24 cellular contexts compared by ENCODE assay signal in genomic region chr9:101417977-101418376, GRCh38. TPM values are rescaled to one million over a fixed set of nuclear protein-coding genes. Genes with fewer than 3 reads are reported as not detected.
DNase-seq lines count a peak whose midpoint lies in the region; ATAC-seq, FAIRE-seq and TF ChIP-seq lines count a peak whose summit lies in the region.
"Had no signal": no experiment of that assay in that cellular context is flagged by ENCODE, and none has a peak within 500 bp of the region (broad histone marks: within the 10 kb centered on the region; RNA-seq: fewer than 3 reads in every experiment).

No MANE protein-coding gene starts in this region.

- no peaks in the 10 kb centered on the region for H3K27me3 ChIP-seq in BLaER1 treated with 17β-estradiol and CSF1 and Interleukin-3, amounts not matched to agents 10 nM and 100 nM
- no peaks in the 10 kb centered on the region for H3K27me3 ChIP-seq in body of pancreas
- H3K27me3 ChIP-seq in HepG2 (ENCODE audit: control insufficient read depth in 1 of 2, insufficient read depth in 2 of 2, low read length in 2 of 2), result no peaks in the 10 kb centered on the region
- H3K27me3 ChIP-seq: BE2C had no signal

- no peaks in the 10 kb centered on the region for H3K4me1 Mint-ChIP-seq in immature natural killer cell
- H3K4me1 Mint-ChIP-seq: CD4-positive, CD25-positive, alpha-beta regulatory T cell had no signal

- H3K9ac ChIP-seq in BLaER1 treated with 17β-estradiol and CSF1 and Interleukin-3, amounts not matched to agents 10 nM and 100 nM, result no peak overlapping the region
- H3K9ac ChIP-seq in HepG2 (ENCODE audit: insufficient read depth, low read depth, low read length), result no peak overlapping the region
- H3K9ac ChIP-seq: GM23248 had no signal

- no peak for FAIRE-seq in HepG2 (lab: Jason Lieb, UNC)
- FAIRE-seq: A549, G401.6, GM12892, H1 had no signal

- BruUV-seq in HepG2 (replicated peaks; lab: Mats Ljungman, UMichigan), result no TSS peak

- H3K27me3 Mint-ChIP-seq in immature natural killer cell (ENCODE audit: low read depth in 3 of 3), result peaks cover 2 to 7% (median 5%) of the 10 kb centered on the region in 3 donors
- H3K27me3 Mint-ChIP-seq: CD4-positive, CD25-positive, alpha-beta regulatory T cell had no signal

- intact Hi-C loops in body of pancreas (cut with DNase I), result no loop called here
- intact Hi-C loops in HepG2 (cut with micrococcal nuclease; ENCODE audit: unreplicated experiment), result no loop called here

- TF ChIP-seq EP300 in HepG2 (IDR thresholded peaks at IDR 0.05; ENCODE audit: low read depth in 2 of 2, low read length in 2 of 2) (no peak), HepG2 (CRISPR knock-in tag; IDR thresholded peaks at IDR 0.05; ENCODE audit: borderline replicate concordance) (no peak)

- peak overlapping the region; percentile 0 to 61 (median 46); a peak in 18 of 22 replicates for H3K4me2 ChIP-seq in BLaER1 treated with 17β-estradiol and CSF1 and Interleukin-3, amounts not matched to agents 10 nM and 100 nM
- no peak overlapping the region for H3K4me2 ChIP-seq in HepG2 (ENCODE audit: low read depth, low read length)
- H3K4me2 ChIP-seq: A549 had no signal

- TF ChIP-seq POLR2A in body of pancreas (IDR thresholded peaks at IDR 0.05), result no peak
- no peak for TF ChIP-seq POLR2A in HepG2 (IDR thresholded peaks at IDR 0.05; ENCODE audit: insufficient read depth in 1 of 2, low read depth in 2 of 2, low read length in 2 of 2)

- H3K4me3 ChIP-seq in BLaER1 treated with 17β-estradiol and CSF1 and Interleukin-3, amounts not matched to agents 10 nM and 100 nM, result no peak overlapping the region
- H3K4me3 ChIP-seq in body of pancreas (no peak overlapping the region), HepG2 (replicated peaks in 1 of 3; ENCODE audit: insufficient read depth in 1 of 3, low read depth in 2 of 3, low read length in 3 of 3) (no peak overlapping the region)
- H3K4me3 ChIP-seq: A549, GM23248 had no signal

- in situ Hi-C loops in HepG2 (cut with HindIII; ENCODE audit: extremely low pct_ligation_motif_present, low pct_unique_long_range_greater_than_20kb), result no loop called here

- no peaks in the 10 kb centered on the region for H4K20me1 ChIP-seq in BLaER1 treated with 17β-estradiol and CSF1 and Interleukin-3, amounts not matched to agents 10 nM and 100 nM
- no peaks in the 10 kb centered on the region for H4K20me1 ChIP-seq in HepG2 (ENCODE audit: insufficient read depth, low read length)

- no peak overlapping the region for H3K27ac Mint-ChIP-seq in immature natural killer cell
- H3K27ac Mint-ChIP-seq: CD8-positive, alpha-beta T cell; H9 had no signal

- peaks cover 5% of the 10 kb centered on the region for H3K79me2 ChIP-seq in HepG2 (ENCODE audit: insufficient read depth, low read length)

- CTCF ChIA-PET in HepG2 (lab: Yijun Ruan, JAX; ENCODE audit: low intra/inter-chr PET ratio, low total read pairs), result no interaction called here

- TF ChIP-seq RAD21 in HepG2 (CRISPR knock-in tag; IDR thresholded peaks at IDR 0.05), result no peak

- peaks cover 24 to 68% (median 61%) of the 10 kb centered on the region in 6 donors for H3K9me3 Mint-ChIP-seq in immature natural killer cell

- H3K4me1 ChIP-seq in BLaER1 treated with 17β-estradiol and CSF1 and Interleukin-3, amounts not matched to agents 10 nM and 100 nM, result peaks cover 15 to 23% (median 17%) of the 10 kb centered on the region in 10 experiments
- H3K4me1 ChIP-seq in body of pancreas (peaks cover 56% of the 10 kb centered on the region), HepG2 (ENCODE audit: insufficient read depth, low read length) (peaks cover 66% of the 10 kb centered on the region)
- H3K4me1 ChIP-seq: A549, BE2C had no signal

- H3K9me3 ChIP-seq in BLaER1 treated with 17β-estradiol and CSF1 and Interleukin-3, amounts not matched to agents 10 nM and 100 nM (replicated peaks in 1 of 11), result peaks cover 19 to 29% (median 26%) of the 10 kb centered on the region in 11 experiments
- H3K9me3 ChIP-seq in body of pancreas (no peaks in the 10 kb centered on the region), HepG2 (ENCODE audit: low read length) (no peaks in the 10 kb centered on the region)
- H3K9me3 ChIP-seq: BE2C had no signal

- H3K4me3 Mint-ChIP-seq in immature natural killer cell, result no peak overlapping the region
- H3K4me3 Mint-ChIP-seq: CD4-positive, CD25-positive, alpha-beta regulatory T cell; CD8-positive, alpha-beta T cell; H9 had no signal

- DNase-seq in body of pancreas (no peak), HepG2 (ENCODE audit: low spot score) (no peak), immature natural killer cell (no peak), iPS-NIHi7 (ENCODE audit: extremely low spot score) (no peak)
- DNase-seq: 8988T; ACHN; AML-193; BE2C; Caco-2; CD4-positive, CD25-positive, alpha-beta regulatory T cell; CD8-positive, alpha-beta T cell; DMS153; DND-41; H9 had no signal

- POLR2A ChIA-PET in HepG2 (lab: Yijun Ruan, JAX), result interaction anchor here (3.2 kb wide), 1 partner anchor 9 kb away, joined by 11 read pairs; no protein-coding TSS in a partner anchor

- no peak for TF ChIP-seq CTCF in body of pancreas (IDR thresholded peaks at IDR 0.05)
- TF ChIP-seq CTCF in HepG2 (CRISPR knock-in tag; IDR thresholded peaks at IDR 0.05), result no peak

- H2AFZ ChIP-seq in HepG2 (ENCODE audit: low read length), result no peak overlapping the region
- H2AFZ ChIP-seq: GM23248 had no signal

- peak overlapping the region in 5 of 11 experiments; percentile 20 to 60 (median 39); a peak in 8 of 22 replicates for H3K27ac ChIP-seq in BLaER1 treated with 17β-estradiol and CSF1 and Interleukin-3, amounts not matched to agents 10 nM and 100 nM
- H3K27ac ChIP-seq in body of pancreas, result peak overlapping the region in 2 of 4 donors; percentile 9 to 27
- H3K27ac ChIP-seq in HepG2 (ENCODE audit: extremely low read length, insufficient read depth, low read length), result no peak overlapping the region
- H3K27ac ChIP-seq: A549, C4-2B had no signal

- ATAC-seq in body of pancreas, result peak; percentile 54
- ATAC-seq in HepG2, result no peak
- no peak for ATAC-seq in HG03469 (IDR thresholded peaks at IDR 0.05; ENCODE audit: unreplicated experiment)
- no peak for ATAC-seq in GM19351 (IDR thresholded peaks at IDR 0.05; ENCODE audit: unreplicated experiment)
- ATAC-seq: A549; CD8-positive, alpha-beta T cell; HCT116 had no signal

- peaks cover 3 to 25% (median 14%) of the 10 kb centered on the region in 11 experiments; a peak in 15 of 22 replicates for H3K36me3 ChIP-seq in BLaER1 treated with 17β-estradiol and CSF1 and Interleukin-3, amounts not matched to agents 10 nM and 100 nM
- H3K36me3 ChIP-seq in body of pancreas (replicated peaks in 1 of 2; ENCODE audit: insufficient read depth in 1 of 2, low read depth in 2 of 2), result no peaks in the 10 kb centered on the region
- H3K36me3 ChIP-seq in HepG2 (replicated peaks in 1 of 2; ENCODE audit: control insufficient read depth in 1 of 2, insufficient read depth in 2 of 2, low read length in 2 of 2), result no peaks in the 10 kb centered on the region
- H3K36me3 ChIP-seq: BE2C had no signal

- H3K36me3 Mint-ChIP-seq in immature natural killer cell, result peaks cover 20 to 27% (median 22%) of the 10 kb centered on the region in 3 donors

RNA-seq across cellular contexts. Expression of gene ALDOB, which starts 17.6 kb away (rescaled TPM):
- total RNA-seq in body of pancreas (10 to 100 TPM; 23.4 to 86.6 TPM), HepG2 (2016; rRNA removed; fragmentation: Illumina TruSeq; extraction: Trizol) (0.97 and 1.1 TPM in 2 replicates)
- 0.26 and 0.91 TPM in 2 replicates for total RNA-seq in HepG2 (2016; cell fraction: cytosol; rRNA removed; fragmentation: Illumina TruSeq; extraction: Trizol; ENCODE audit: low read depth)
- total RNA-seq in HepG2 (2016; cell fraction: insoluble cytoplasmic fraction; rRNA removed; fragmentation: Illumina TruSeq; extraction: Trizol), result 0.48 and 0.97 TPM in 2 replicates
- 0.86 and 0.90 TPM in 2 replicates for total RNA-seq in HepG2 (2016; cell fraction: membrane; rRNA removed; fragmentation: Illumina TruSeq; extraction: Trizol)
- 0.34 and 0.56 TPM in 2 replicates for total RNA-seq in HepG2 (2016; cell fraction: nucleus; rRNA removed; fragmentation: Illumina TruSeq; extraction: Trizol)
- polyA plus RNA-seq in HepG2 (2011; rRNA removed) (0.29 and 0.84 TPM in 2 replicates), immature natural killer cell (not detected)
- 0.74 and 0.91 TPM in 2 replicates for polyA plus RNA-seq in HepG2 (2011; cell fraction: cytosol; rRNA removed)
- 0.39 and 0.48 TPM in 2 replicates for polyA plus RNA-seq in HepG2 (2011; cell fraction: nucleus; rRNA removed)
- 2.4 TPM in 2 replicates for polyA plus RNA-seq in HepG2 (2012)
- 0.50 and 0.58 TPM in 2 replicates for polyA plus RNA-seq in HepG2 (2016; cell fraction: cytosol; fragmentation: Illumina TruSeq; extraction: Trizol; ENCODE audit: low read depth)
- polyA plus RNA-seq in HepG2 (2016; cell fraction: insoluble cytoplasmic fraction; fragmentation: Illumina TruSeq; extraction: Trizol; ENCODE audit: low read depth), result 0.89 and 1.8 TPM in 2 replicates
- 0.68 and 0.76 TPM in 2 replicates for polyA plus RNA-seq in HepG2 (2016; cell fraction: membrane; fragmentation: Illumina TruSeq; extraction: Trizol; ENCODE audit: low read depth)
- 0.57 and 0.68 TPM in 2 replicates for polyA plus RNA-seq in HepG2 (2016; cell fraction: nucleus; fragmentation: Illumina TruSeq; extraction: Trizol; ENCODE audit: insufficient read depth, low read depth)
- 0.78 TPM in 1 of 2 replicates, not detected in the other for polyA minus RNA-seq in HepG2 (2011; rRNA and poly(A)+ RNA removed; ENCODE audit: low replicate concordance)
- 0.53 and 0.59 TPM in 2 replicates for polyA minus RNA-seq in HepG2 (2011; cell fraction: cytosol; rRNA and poly(A)+ RNA removed)
- 0.26 TPM in 1 of 2 replicates, not detected in the other for polyA minus RNA-seq in HepG2 (2011; cell fraction: nucleus; rRNA and poly(A)+ RNA removed)
- total RNA-seq: CD4-positive, CD25-positive, alpha-beta regulatory T cell; CD8-positive, alpha-beta T cell; GM23248; H1; H9 had no signal
- polyA plus RNA-seq: A549; CD4-positive, CD25-positive, alpha-beta regulatory T cell; H1 had no signal

RNA-seq across cellular contexts. Expression of gene ZNF189, which starts 19.3 kb away (rescaled TPM):
- total RNA-seq in body of pancreas (10 to 100 TPM; 25.1 to 25.2 TPM), HepG2 (2016; rRNA removed; fragmentation: Illumina TruSeq; extraction: Trizol) (50.0 and 65.4 TPM in 2 replicates)
- total RNA-seq in HepG2 (2016; cell fraction: cytosol; rRNA removed; fragmentation: Illumina TruSeq; extraction: Trizol; ENCODE audit: low read depth), result 8.6 and 10.3 TPM in 2 replicates
- total RNA-seq in HepG2 (2016; cell fraction: insoluble cytoplasmic fraction; rRNA removed; fragmentation: Illumina TruSeq; extraction: Trizol), result 48.2 and 65.9 TPM in 2 replicates
- 33.1 and 39.4 TPM in 2 replicates for total RNA-seq in HepG2 (2016; cell fraction: membrane; rRNA removed; fragmentation: Illumina TruSeq; extraction: Trizol)
- 46.2 and 50.3 TPM in 2 replicates for total RNA-seq in HepG2 (2016; cell fraction: nucleus; rRNA removed; fragmentation: Illumina TruSeq; extraction: Trizol)
- polyA plus RNA-seq in HepG2 (2011; rRNA removed) (7.9 and 8.4 TPM in 2 replicates), immature natural killer cell (1 to 10 TPM in 1 of 3 donors, under 1 TPM in 1, not detected in 1; 0.60 to 3.1 TPM)
- polyA plus RNA-seq in HepG2 (2011; cell fraction: cytosol; rRNA removed), result 2.8 and 5.5 TPM in 2 replicates
- 11.7 and 16.1 TPM in 2 replicates for polyA plus RNA-seq in HepG2 (2011; cell fraction: nucleus; rRNA removed)
- polyA plus RNA-seq in HepG2 (2012), result 23.9 and 31.6 TPM in 2 replicates
- 3.4 and 3.7 TPM in 2 replicates for polyA plus RNA-seq in HepG2 (2016; cell fraction: cytosol; fragmentation: Illumina TruSeq; extraction: Trizol; ENCODE audit: low read depth)
- 40.8 and 42.4 TPM in 2 replicates for polyA plus RNA-seq in HepG2 (2016; cell fraction: insoluble cytoplasmic fraction; fragmentation: Illumina TruSeq; extraction: Trizol; ENCODE audit: low read depth)
- polyA plus RNA-seq in HepG2 (2016; cell fraction: membrane; fragmentation: Illumina TruSeq; extraction: Trizol; ENCODE audit: low read depth), result 12.9 and 13.9 TPM in 2 replicates
- polyA plus RNA-seq in HepG2 (2016; cell fraction: nucleus; fragmentation: Illumina TruSeq; extraction: Trizol; ENCODE audit: insufficient read depth, low read depth), result 52.8 and 60.4 TPM in 2 replicates
- polyA minus RNA-seq in HepG2 (2011; rRNA and poly(A)+ RNA removed; ENCODE audit: low replicate concordance), result 2.2 and 6.6 TPM in 2 replicates
- 10.9 and 12.4 TPM in 2 replicates for polyA minus RNA-seq in HepG2 (2011; cell fraction: cytosol; rRNA and poly(A)+ RNA removed)
- 77.9 and 116 TPM in 2 replicates for polyA minus RNA-seq in HepG2 (2011; cell fraction: nucleus; rRNA and poly(A)+ RNA removed)

RNA-seq across cellular contexts. Expression of gene MRPL50, which starts 19.6 kb away (rescaled TPM):
- total RNA-seq in body of pancreas (1 to 10 TPM; 3.6 to 7.3 TPM), HepG2 (2016; rRNA removed; fragmentation: Illumina TruSeq; extraction: Trizol) (70.0 and 107 TPM in 2 replicates)
- 21.0 and 24.1 TPM in 2 replicates for total RNA-seq in HepG2 (2016; cell fraction: cytosol; rRNA removed; fragmentation: Illumina TruSeq; extraction: Trizol; ENCODE audit: low read depth)
- 68.9 and 116 TPM in 2 replicates for total RNA-seq in HepG2 (2016; cell fraction: insoluble cytoplasmic fraction; rRNA removed; fragmentation: Illumina TruSeq; extraction: Trizol)
- 28.1 and 35.5 TPM in 2 replicates for total RNA-seq in HepG2 (2016; cell fraction: membrane; rRNA removed; fragmentation: Illumina TruSeq; extraction: Trizol)
- 39.6 and 40.3 TPM in 2 replicates for total RNA-seq in HepG2 (2016; cell fraction: nucleus; rRNA removed; fragmentation: Illumina TruSeq; extraction: Trizol)
- polyA plus RNA-seq in HepG2 (2011; rRNA removed) (30.0 and 37.1 TPM in 2 replicates), immature natural killer cell (1 to 10 TPM; 6.8 to 9.1 (median 8.8) TPM)
- polyA plus RNA-seq in HepG2 (2011; cell fraction: cytosol; rRNA removed), result 12.7 and 22.1 TPM in 2 replicates
- 6.3 and 8.8 TPM in 2 replicates for polyA plus RNA-seq in HepG2 (2011; cell fraction: nucleus; rRNA removed)
- polyA plus RNA-seq in HepG2 (2012), result 35.5 and 51.6 TPM in 2 replicates
- polyA plus RNA-seq in HepG2 (2016; cell fraction: cytosol; fragmentation: Illumina TruSeq; extraction: Trizol; ENCODE audit: low read depth), result 9.9 and 11.7 TPM in 2 replicates
- polyA plus RNA-seq in HepG2 (2016; cell fraction: insoluble cytoplasmic fraction; fragmentation: Illumina TruSeq; extraction: Trizol; ENCODE audit: low read depth), result 93.2 and 105 TPM in 2 replicates
- polyA plus RNA-seq in HepG2 (2016; cell fraction: membrane; fragmentation: Illumina TruSeq; extraction: Trizol; ENCODE audit: low read depth), result 17.3 and 19.1 TPM in 2 replicates
- polyA plus RNA-seq in HepG2 (2016; cell fraction: nucleus; fragmentation: Illumina TruSeq; extraction: Trizol; ENCODE audit: insufficient read depth, low read depth), result 41.9 and 44.2 TPM in 2 replicates
- 2.7 and 4.1 TPM in 2 replicates for polyA minus RNA-seq in HepG2 (2011; rRNA and poly(A)+ RNA removed; ENCODE audit: low replicate concordance)
- 6.6 and 7.6 TPM in 2 replicates for polyA minus RNA-seq in HepG2 (2011; cell fraction: cytosol; rRNA and poly(A)+ RNA removed)
- 36.7 and 38.1 TPM in 2 replicates for polyA minus RNA-seq in HepG2 (2011; cell fraction: nucleus; rRNA and poly(A)+ RNA removed)

RNA-seq across cellular contexts. Expression of gene BAAT, which starts 33.2 kb away (rescaled TPM):
- total RNA-seq in body of pancreas (1 to 10 TPM; 1.0 to 2.6 TPM), HepG2 (2016; rRNA removed; fragmentation: Illumina TruSeq; extraction: Trizol) (0.71 and 1.0 TPM in 2 replicates)
- 0.20 and 0.26 TPM in 2 replicates for total RNA-seq in HepG2 (2016; cell fraction: cytosol; rRNA removed; fragmentation: Illumina TruSeq; extraction: Trizol; ENCODE audit: low read depth)
- 0.45 and 0.77 TPM in 2 replicates for total RNA-seq in HepG2 (2016; cell fraction: insoluble cytoplasmic fraction; rRNA removed; fragmentation: Illumina TruSeq; extraction: Trizol)
- 0.34 and 0.56 TPM in 2 replicates for total RNA-seq in HepG2 (2016; cell fraction: membrane; rRNA removed; fragmentation: Illumina TruSeq; extraction: Trizol)
- 0.78 and 0.97 TPM in 2 replicates for total RNA-seq in HepG2 (2016; cell fraction: nucleus; rRNA removed; fragmentation: Illumina TruSeq; extraction: Trizol)
- polyA plus RNA-seq in HepG2 (2011; rRNA removed) (7.9 and 11.2 TPM in 2 replicates), immature natural killer cell (not detected)
- polyA plus RNA-seq in HepG2 (2011; cell fraction: cytosol; rRNA removed), result 3.9 and 10.6 TPM in 2 replicates
- 4.2 and 7.6 TPM in 2 replicates for polyA plus RNA-seq in HepG2 (2011; cell fraction: nucleus; rRNA removed)
- 26.8 and 34.2 TPM in 2 replicates for polyA plus RNA-seq in HepG2 (2012)
- polyA plus RNA-seq in HepG2 (2016; cell fraction: cytosol; fragmentation: Illumina TruSeq; extraction: Trizol; ENCODE audit: low read depth), result 0.07 and 0.18 TPM in 2 replicates
- 0.80 and 0.87 TPM in 2 replicates for polyA plus RNA-seq in HepG2 (2016; cell fraction: insoluble cytoplasmic fraction; fragmentation: Illumina TruSeq; extraction: Trizol; ENCODE audit: low read depth)
- polyA plus RNA-seq in HepG2 (2016; cell fraction: membrane; fragmentation: Illumina TruSeq; extraction: Trizol; ENCODE audit: low read depth), result 0.22 and 0.24 TPM in 2 replicates
- 1.4 and 1.7 TPM in 2 replicates for polyA plus RNA-seq in HepG2 (2016; cell fraction: nucleus; fragmentation: Illumina TruSeq; extraction: Trizol; ENCODE audit: insufficient read depth, low read depth)
- 0.05 and 7.3 TPM in 2 replicates for polyA minus RNA-seq in HepG2 (2011; rRNA and poly(A)+ RNA removed; ENCODE audit: low replicate concordance)
- 5.0 and 10.0 TPM in 2 replicates for polyA minus RNA-seq in HepG2 (2011; cell fraction: cytosol; rRNA and poly(A)+ RNA removed)
- 7.6 and 12.8 TPM in 2 replicates for polyA minus RNA-seq in HepG2 (2011; cell fraction: nucleus; rRNA and poly(A)+ RNA removed)
- total RNA-seq: CD8-positive, alpha-beta T cell; GM23248 had no signal

Comparison
In these comparisons a context has a peak if more than half of its experiments do, and no peak if none do; other contexts are left out.
1. RNA of gene ALDOB, which starts 17.6 kb away (total RNA-seq): 23.4 to 86.6 TPM in body of pancreas; 0.26 to 1.1 TPM in HepG2; every median in the first group is over 10 times any median in the second.